ENCODE assay signal across 12 cellular contexts in the genomic region with DNA sequence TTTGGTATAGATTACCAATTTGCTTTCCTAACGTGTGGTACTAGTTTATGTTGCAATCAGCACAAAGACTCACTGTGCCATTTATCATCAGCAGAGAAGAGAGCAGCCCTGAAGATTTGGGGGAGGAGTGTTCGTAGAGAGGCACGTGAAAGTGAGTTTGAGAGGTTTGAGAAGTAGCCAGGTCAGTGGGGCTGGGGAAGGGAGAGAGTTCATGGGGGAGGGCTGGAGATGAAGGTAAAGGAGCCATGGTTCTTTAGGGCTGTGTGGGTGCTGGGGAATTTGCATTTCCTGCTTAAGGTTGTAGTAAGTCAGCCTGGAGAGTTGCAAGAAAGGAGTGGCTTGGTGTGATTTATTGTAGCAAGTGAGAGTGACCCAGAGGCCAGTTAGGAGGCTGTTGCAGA.
DNase-seq lines count a peak whose midpoint lies in the region; ATAC-seq, FAIRE-seq and TF ChIP-seq lines count a peak whose summit lies in the region.
"Had no signal": no experiment of that assay in that cellular context is flagged by ENCODE, and none has a peak within 500 bp of the region (broad histone marks: within the 10 kb centered on the region; RNA-seq: fewer than 3 reads in every experiment).

No MANE protein-coding gene starts in this region.

- dilution Hi-C loops in keratinocyte (cut with MboI; ENCODE audit: extremely low pct_ligation_motif_present, low sequenced_read_pairs), result no loop called here

- H3K4me2 ChIP-seq in BLaER1 treated with 17β-estradiol and CSF1 and Interleukin-3, amounts not matched to agents 10 nM and 100 nM, result peak overlapping the region in 7 of 11 experiments; percentile 13 to 60 (median 49); a peak in 13 of 22 replicates
- H3K4me2 ChIP-seq in keratinocyte (ENCODE audit: control insufficient read depth, extremely low read depth, insufficient read depth, low read depth, low read length), result peak overlapping the region; percentile 27

- FAIRE-seq in keratinocyte (lab: Jason Lieb, UNC), result peak; percentile 66
- FAIRE-seq: TTC549 had no signal

- ATAC-seq in GM21576 (IDR thresholded peaks at IDR 0.05; ENCODE audit: unreplicated experiment) (no peak), GM18870 (IDR thresholded peaks at IDR 0.05; ENCODE audit: unreplicated experiment) (no peak)

- peak; percentile 56 for DNase-seq in H7
- peak in 5 of 7 donors; percentile 36 to 62 (median 47) for DNase-seq in adrenal gland
- DNase-seq in keratinocyte (ENCODE audit: low read depth, low spot score), result no peak
- DNase-seq in activated T-cell treated with anti-CD3 and anti-CD28 coated beads, Interleukin-2, amount 50 U/mL, for 1 hour, result no peak
- DNase-seq in activated naive CD4-positive, alpha-beta T cell treated with Interleukin-2 at 50 U/mL for 16 hours, result no peak
- DNase-seq: activated naive CD8-positive, alpha-beta T cell treated with anti-CD3 and anti-CD28 coated beads, Interleukin-2, amount 10 ng/mL, durations not matched to agents 7 days and 5 days; heart right ventricle had no signal

- H3K27me3 ChIP-seq in BLaER1 treated with 17β-estradiol and CSF1 and Interleukin-3, amounts not matched to agents 10 nM and 100 nM, result peaks cover 0 to 26% (median 0%) of the 10 kb centered on the region in 11 experiments; a peak in 3 of 22 replicates
- no peaks in the 10 kb centered on the region for H3K27me3 ChIP-seq in H7 (ENCODE audit: control insufficient read depth, insufficient read depth, low read length)
- H3K27me3 ChIP-seq in adrenal gland, result no peaks in the 10 kb centered on the region
- no peaks in the 10 kb centered on the region for H3K27me3 ChIP-seq in keratinocyte (ENCODE audit: control insufficient read depth, extremely low read depth, insufficient read depth, low read length)

- no peaks in the 10 kb centered on the region for H3K36me3 ChIP-seq in BLaER1 treated with 17β-estradiol and CSF1 and Interleukin-3, amounts not matched to agents 10 nM and 100 nM
- H3K36me3 ChIP-seq in H7 (replicated peaks; ENCODE audit: control insufficient read depth, insufficient read depth, low read length), result no peaks in the 10 kb centered on the region
- H3K36me3 ChIP-seq in adrenal gland (replicated peaks in 1 of 2), result no peaks in the 10 kb centered on the region
- no peaks in the 10 kb centered on the region for H3K36me3 ChIP-seq in keratinocyte (ENCODE audit: control insufficient read depth in 2 of 2, extremely low read depth in 1 of 2, insufficient read depth in 2 of 2, low read length in 2 of 2)
- H3K36me3 ChIP-seq: heart right ventricle, prostate gland had no signal

- no peaks in the 10 kb centered on the region for H3K9me3 ChIP-seq in BLaER1 treated with 17β-estradiol and CSF1 and Interleukin-3, amounts not matched to agents 10 nM and 100 nM (replicated peaks in 1 of 11)
- H3K9me3 ChIP-seq in adrenal gland (replicated peaks in 1 of 3) (no peaks in the 10 kb centered on the region), keratinocyte (ENCODE audit: control insufficient read depth, low read depth, low read length) (no peaks in the 10 kb centered on the region)
- H3K9me3 ChIP-seq: heart right ventricle, prostate gland had no signal

- H3K9me1 ChIP-seq in keratinocyte (ENCODE audit: control insufficient read depth, extremely low read depth, insufficient read depth, low read length), result no peaks in the 10 kb centered on the region

- peaks cover 57% of the 10 kb centered on the region for H3K79me2 ChIP-seq in keratinocyte (ENCODE audit: control insufficient read depth, insufficient read depth, low read length)

- intact Hi-C loops in adrenal gland (cut with DNase I), result no loop called here

- H2AFZ ChIP-seq in keratinocyte (ENCODE audit: control insufficient read depth, low read length), result no peak overlapping the region

- no peak for TF ChIP-seq CTCF in adrenal gland (IDR thresholded peaks at IDR 0.05)
- TF ChIP-seq CTCF in keratinocyte (optimal IDR thresholded peaks at IDR 0.05 in 1 of 3, IDR thresholded peaks at IDR 0.05 in 1 of 3, conservative IDR thresholded peaks at IDR 0.05 in 1 of 3; ENCODE audit: extremely low read depth in 1 of 3, insufficient read depth in 2 of 3, low read length in 3 of 3), result no peak

- H3K4me1 ChIP-seq in BLaER1 treated with 17β-estradiol and CSF1 and Interleukin-3, amounts not matched to agents 10 nM and 100 nM, result peaks cover 13 to 87% (median 49%) of the 10 kb centered on the region in 10 experiments
- H3K4me1 ChIP-seq in adrenal gland (replicated peaks in 1 of 2) (peaks cover 4 to 11% of the 10 kb centered on the region in 2 donors), keratinocyte (ENCODE audit: control insufficient read depth, extremely low read depth, insufficient read depth, low read length) (peaks cover 69% of the 10 kb centered on the region)
- H3K4me1 ChIP-seq: prostate gland had no signal

- peaks cover 0 to 23% (median 0%) of the 10 kb centered on the region in 11 experiments; a peak in 7 of 22 replicates for H4K20me1 ChIP-seq in BLaER1 treated with 17β-estradiol and CSF1 and Interleukin-3, amounts not matched to agents 10 nM and 100 nM
- no peaks in the 10 kb centered on the region for H4K20me1 ChIP-seq in keratinocyte (ENCODE audit: control insufficient read depth, extremely low read depth, insufficient read depth, low read length)

- peak overlapping the region in 2 of 11 experiments; percentile 35 to 59; a peak in 3 of 22 replicates for H3K27ac ChIP-seq in BLaER1 treated with 17β-estradiol and CSF1 and Interleukin-3, amounts not matched to agents 10 nM and 100 nM
- H3K27ac ChIP-seq in adrenal gland (peak overlapping the region in 1 of 5 donors; percentile 42), keratinocyte (ENCODE audit: control insufficient read depth, insufficient read depth, low read length) (peak overlapping the region; percentile 28)

- H3K9ac ChIP-seq in BLaER1 treated with 17β-estradiol and CSF1 and Interleukin-3, amounts not matched to agents 10 nM and 100 nM, result no peak overlapping the region
- H3K9ac ChIP-seq in keratinocyte (ENCODE audit: control insufficient read depth, extremely low read depth, insufficient read depth, low read length), result no peak overlapping the region

- TF ChIP-seq POLR2A in adrenal gland (IDR thresholded peaks at IDR 0.05), result no peak

- WGBS in adrenal gland, 4 donors, result 35 to 47% (median 37%) methylated on average over 3 of the region's 3 CpGs

- no peak overlapping the region for H3K4me3 ChIP-seq in BLaER1 treated with 17β-estradiol and CSF1 and Interleukin-3, amounts not matched to agents 10 nM and 100 nM
- H3K4me3 ChIP-seq in H7 (ENCODE audit: insufficient read depth, low read depth, low read length), result no peak overlapping the region
- H3K4me3 ChIP-seq in adrenal gland, result no peak overlapping the region
- H3K4me3 ChIP-seq in keratinocyte (ENCODE audit: control insufficient read depth in 2 of 3, extremely low read depth in 1 of 3, insufficient read depth in 2 of 3, low read depth in 1 of 3, low read length in 3 of 3), result no peak overlapping the region
- H3K4me3 ChIP-seq: heart right ventricle, prostate gland had no signal

Comparison
In these comparisons a context has a peak if more than half of its experiments do, and no peak if none do; other contexts are left out.
1. DNase-seq: peak in H7 (single experiment) and adrenal gland (5 of 7); none in keratinocyte (single experiment), activated T-cell treated with anti-CD3 and anti-CD28 coated beads, Interleukin-2, amount 50 U/mL, for 1 hour (single experiment) and activated naive CD4-positive, alpha-beta T cell treated with Interleukin-2 at 50 U/mL for 16 hours (single experiment).